In the genomic region with DNA sequence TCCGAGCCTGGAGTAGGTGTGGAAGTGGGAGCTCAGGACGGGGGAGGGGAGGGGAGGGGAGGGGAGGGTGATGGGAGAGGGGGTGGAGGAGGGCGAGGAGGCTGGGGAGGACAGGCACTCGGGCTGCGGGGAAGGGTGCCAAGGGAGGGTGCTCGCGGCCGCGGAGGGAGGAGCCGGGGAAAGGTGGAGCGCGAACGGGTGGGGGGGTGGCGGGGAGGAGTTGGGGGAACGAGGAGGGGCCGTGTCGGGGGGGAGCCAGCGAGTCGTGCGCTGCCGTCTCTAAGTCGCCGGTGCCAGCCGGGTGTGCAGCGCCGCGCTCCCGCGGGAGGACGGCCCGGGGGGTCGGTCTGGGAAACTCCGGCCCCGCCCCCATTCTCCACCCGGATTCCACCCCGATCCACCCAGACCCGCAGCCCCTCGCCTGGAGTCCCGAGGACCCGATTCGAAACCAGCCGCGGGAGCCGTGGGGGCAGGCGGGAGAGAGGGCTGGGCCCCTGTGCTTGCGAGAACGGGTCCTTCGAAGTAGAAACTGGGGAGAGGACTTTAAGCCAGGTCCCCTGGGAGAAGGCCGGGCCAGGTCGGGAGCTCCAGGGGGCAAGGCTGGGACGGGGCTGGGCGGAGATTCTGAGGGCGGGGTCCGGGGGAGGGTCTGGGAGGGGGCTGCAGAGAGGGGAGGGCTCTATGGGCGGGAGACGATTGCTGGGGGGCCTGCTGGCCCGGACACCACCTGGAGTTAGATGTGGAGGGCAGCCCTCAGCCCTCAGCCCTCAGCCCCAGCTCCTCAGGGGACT, we compare ENCODE assay signal across 8 cellular contexts. TPM values are rescaled to one million over a fixed set of nuclear protein-coding genes. Genes with fewer than 3 reads are reported as not detected.
DNase-seq lines count a peak whose midpoint lies in the region; ATAC-seq and TF ChIP-seq lines count a peak whose summit lies in the region.

A gene with protein sequence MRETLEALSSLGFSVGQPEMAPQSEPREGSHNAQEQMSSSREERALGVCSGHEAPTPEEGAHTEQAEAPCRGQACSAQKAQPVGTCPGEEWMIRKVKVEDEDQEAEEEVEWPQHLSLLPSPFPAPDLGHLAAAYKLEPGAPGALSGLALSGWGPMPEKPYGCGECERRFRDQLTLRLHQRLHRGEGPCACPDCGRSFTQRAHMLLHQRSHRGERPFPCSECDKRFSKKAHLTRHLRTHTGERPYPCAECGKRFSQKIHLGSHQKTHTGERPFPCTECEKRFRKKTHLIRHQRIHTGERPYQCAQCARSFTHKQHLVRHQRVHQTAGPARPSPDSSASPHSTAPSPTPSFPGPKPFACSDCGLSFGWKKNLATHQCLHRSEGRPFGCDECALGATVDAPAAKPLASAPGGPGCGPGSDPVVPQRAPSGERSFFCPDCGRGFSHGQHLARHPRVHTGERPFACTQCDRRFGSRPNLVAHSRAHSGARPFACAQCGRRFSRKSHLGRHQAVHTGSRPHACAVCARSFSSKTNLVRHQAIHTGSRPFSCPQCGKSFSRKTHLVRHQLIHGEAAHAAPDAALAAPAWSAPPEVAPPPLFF (minus strand): TSS at position 143 of the 791 bp plus-strand sequence. CDS start 2,556 bp downstream, outside the sequence.

- intact Hi-C loops in CD4-positive, alpha-beta T cell (cut with DNase I, micrococcal nuclease), result loop anchor here (2.0 to 5.0 kb wide), 6 partner anchors 56 to 1284 kb away; a partner anchor contains a TSS
- intact Hi-C loops in thyroid gland (cut with DNase I), result loop anchor here (5.0 kb wide), 1 partner anchor 64 kb away; a partner anchor contains a TSS

- H3K4me1 ChIP-seq in muscle layer of duodenum (ENCODE audit: control insufficient read depth in 1 of 2, insufficient read depth in 2 of 2, low read length in 2 of 2), result peaks cover 7 to 8% of the 10 kb centered on the region in 2 donors
- H3K4me1 ChIP-seq in thyroid gland, result peaks cover 15 to 31% of the 10 kb centered on the region in 2 donors

- H3K36me3 ChIP-seq in muscle layer of duodenum (ENCODE audit: control insufficient read depth in 1 of 2, insufficient read depth in 2 of 2, low read length in 2 of 2) (peaks cover 3 to 7% of the 10 kb centered on the region in 2 donors), thyroid gland (no peaks in the 10 kb centered on the region)

- DNase-seq in CD4-positive, alpha-beta T cell, result peak; percentile 38 to 62 (median 55)
- DNase-seq in NB4 (ENCODE audit: low read depth) (peak; percentile 48), erythroblast (lab: John Stamatoyannopoulos, UW) (peak; percentile 46 to 48), thyroid gland (peak; percentile 87 to 88), DMS153 treated with DMSO at 0.1 percent for 48 hours (lab: John Stamatoyannopoulos, UW; ENCODE audit: unreplicated experiment) (no peak)
- DNase-seq in activated CD4-positive, alpha-beta T cell treated with anti-CD3 and anti-CD28 coated beads, Interleukin-2, amount 50 U/mL, for 48 hours, result peak; percentile 22 to 34

- 0 to 4% methylated on average over 7 to 46 of the region's 57 CpGs for WGBS in thyroid gland, 2 donors

- no peaks in the 10 kb centered on the region for H3K9me3 ChIP-seq in CD4-positive, alpha-beta T cell (ENCODE audit: control insufficient read depth, low read length)
- H3K9me3 ChIP-seq in muscle layer of duodenum (ENCODE audit: control insufficient read depth in 1 of 2, low read length in 2 of 2) (no peaks in the 10 kb centered on the region), thyroid gland (no peaks in the 10 kb centered on the region)

- no peak within 1 kb of the TSS for H3K27ac ChIP-seq in CD4-positive, alpha-beta T cell (ENCODE audit: low read depth, low read length)
- H3K27ac ChIP-seq in muscle layer of duodenum (ENCODE audit: low read length) (no peak within 1 kb of the TSS), thyroid gland (peak within 1 kb of the TSS; percentile 36 to 85 (median 80))

- POLR2A ChIA-PET in CD4-positive, alpha-beta T cell (lab: Charles Lee), result interaction anchor here (0.8 kb wide), 1 partner anchor 98 kb away, joined by 3 read pairs; no protein-coding TSS in a partner anchor

- H3K4me3 ChIP-seq in NB4 (ENCODE audit: low read depth, low read length), result no peak within 1 kb of the TSS
- peak within 1 kb of the TSS; percentile 59 to 73 for H3K4me3 ChIP-seq in muscle layer of duodenum (ENCODE audit: low read depth in 1 of 2, low read length in 2 of 2)
- H3K4me3 ChIP-seq in thyroid gland (replicated peaks in 1 of 3), result peak within 1 kb of the TSS; percentile 39 to 78 (median 71)

- H3K4me1 Mint-ChIP-seq in CD4-positive, alpha-beta T cell (ENCODE audit: low read depth), result peaks cover 20% of the 10 kb centered on the region

- ATAC-seq in CD4-positive, alpha-beta T cell (ENCODE audit: poor library complexity), result peak; percentile 40
- ATAC-seq in HG03469 (IDR thresholded peaks at IDR 0.05; ENCODE audit: unreplicated experiment), result no peak

- no peak for TF ChIP-seq CTCF in CD4-positive, alpha-beta T cell (IDR thresholded peaks at IDR 0.05)
- no peak for TF ChIP-seq CTCF in NB4 (IDR thresholded peaks at IDR 0.05; ENCODE audit: low read depth, low read length)
- TF ChIP-seq CTCF in thyroid gland (IDR thresholded peaks at IDR 0.05), result no peak

- H3K27me3 Mint-ChIP-seq in CD4-positive, alpha-beta T cell, result no peaks in the 10 kb centered on the region

- TF ChIP-seq POLR2A in NB4 (IDR thresholded peaks at IDR 0.05; ENCODE audit: extremely low read depth, insufficient read length) (no peak), erythroblast (IDR thresholded peaks at IDR 0.05; ENCODE audit: low read length) (no peak), thyroid gland (IDR thresholded peaks at IDR 0.05) (peak in 1 of 2 donors; percentile 39)

- no peak within 1 kb of the TSS for H3K27ac Mint-ChIP-seq in CD4-positive, alpha-beta T cell

- CTCF ChIA-PET in CD4-positive, alpha-beta T cell (lab: Charles Lee), result interaction anchor here (0.6 kb wide), 1 partner anchor 32 kb away, joined by 4 read pairs; no protein-coding TSS in a partner anchor

- no peaks in the 10 kb centered on the region for H3K9me3 Mint-ChIP-seq in CD4-positive, alpha-beta T cell

- no peaks in the 10 kb centered on the region for H3K27me3 ChIP-seq in CD4-positive, alpha-beta T cell (ENCODE audit: control insufficient read depth, insufficient read depth, low read length)
- H3K27me3 ChIP-seq in muscle layer of duodenum (ENCODE audit: low read depth, low read length) (no peaks in the 10 kb centered on the region), thyroid gland (no peaks in the 10 kb centered on the region)

- H3K36me3 Mint-ChIP-seq in CD4-positive, alpha-beta T cell (ENCODE audit: low read depth), result peaks cover under 1% of the 10 kb centered on the region

- peak within 1 kb of the TSS; percentile 86 for H3K4me3 Mint-ChIP-seq in CD4-positive, alpha-beta T cell

RNA-seq across cellular contexts. Expression of the gene that starts here (rescaled TPM):
- 1 to 10 TPM; 4.1 to 4.3 TPM for total RNA-seq in CD4-positive, alpha-beta T cell
- total RNA-seq in thyroid gland, result 10 to 100 TPM; 11.8 to 18.8 (median 15.5) TPM

Comparison
In these comparisons a context has a peak if more than half of its experiments do, and no peak if none do; other contexts are left out.
1. H3K27ac ChIP-seq: peak in thyroid gland (3 of 3); none in CD4-positive, alpha-beta T cell (single experiment) and muscle layer of duodenum (single experiment).